ENCODE assay signal across 9 cellular contexts in genomic region chr11:36354221-36355003, GRCh38. TPM values are rescaled to one million over a fixed set of nuclear protein-coding genes. Genes with fewer than 3 reads are reported as not detected.
DNase-seq lines count a peak whose midpoint lies in the region; ATAC-seq and TF ChIP-seq lines count a peak whose summit lies in the region.
"Had no signal": no experiment of that assay in that cellular context is flagged by ENCODE, and none has a peak within 500 bp of the region (broad histone marks: within the 10 kb centered on the region; RNA-seq: fewer than 3 reads in every experiment).

No MANE protein-coding gene starts in this region.

- no peak for TF ChIP-seq CTCF in esophagus muscularis mucosa (IDR thresholded peaks at IDR 0.05)
- TF ChIP-seq CTCF in A673 (conservative IDR thresholded peaks at IDR 0.05; ENCODE audit: low read depth, low read length): no peak

- DNase-seq in GM04503 (ENCODE audit: low read depth) (peak; percentile 83), esophagus muscularis mucosa (ENCODE audit: extremely low spot score) (peak; percentile 8), A673 (ENCODE audit: low spot score) (no peak), caudate nucleus (lab: John Stamatoyannopoulos, UW) (no peak), AML-193 (lab: John Stamatoyannopoulos, UW) (no peak), SJCRH30 (no peak)
- DNase-seq: activated naive CD4-positive, alpha-beta T cell had no signal

- H3K4me3 ChIP-seq in esophagus muscularis mucosa (no peak overlapping the region), A673 (ENCODE audit: low read depth, low read length, poor library complexity, severe bottlenecking) (no peak overlapping the region), SJCRH30 (no peak overlapping the region)

- no peaks in the 10 kb centered on the region for H3K4me1 ChIP-seq in esophagus muscularis mucosa
- H3K4me1 ChIP-seq in A673 (ENCODE audit: insufficient read depth, low read length, poor library complexity, severe bottlenecking): peaks cover 14% of the 10 kb centered on the region
- peaks cover 7% of the 10 kb centered on the region for H3K4me1 ChIP-seq in SJCRH30

- CTCF ChIA-PET in A673 (lab: Charles Lee): no interaction called here

- no peaks in the 10 kb centered on the region for H3K9me3 ChIP-seq in esophagus muscularis mucosa
- no peaks in the 10 kb centered on the region for H3K9me3 ChIP-seq in A673 (ENCODE audit: low read depth, low read length, poor library complexity, severe bottlenecking)
- no peaks in the 10 kb centered on the region for H3K9me3 ChIP-seq in SJCRH30 (replicated peaks)

- peak; percentile 82 for ATAC-seq in GM21381 (IDR thresholded peaks at IDR 0.05; ENCODE audit: unreplicated experiment)
- ATAC-seq in HG03520 (IDR thresholded peaks at IDR 0.05; ENCODE audit: unreplicated experiment): peak; percentile 85

- POLR2A ChIA-PET in A673 (lab: Charles Lee; ENCODE audit: low non-redundant PET): no interaction called here

- H3K36me3 ChIP-seq in esophagus muscularis mucosa (no peaks in the 10 kb centered on the region), A673 (ENCODE audit: insufficient read depth, low read length, poor library complexity, severe bottlenecking) (no peaks in the 10 kb centered on the region), SJCRH30 (no peaks in the 10 kb centered on the region)

- no peak for TF ChIP-seq POLR2A in esophagus muscularis mucosa (IDR thresholded peaks at IDR 0.05; ENCODE audit: low read depth)

- TF ChIP-seq EP300 in esophagus muscularis mucosa (IDR thresholded peaks at IDR 0.05): no peak

- H3K27me3 ChIP-seq in esophagus muscularis mucosa: peaks cover 0 to 22% (median 0%) of the 10 kb centered on the region in 4 donors
- no peaks in the 10 kb centered on the region for H3K27me3 ChIP-seq in A673 (replicated peaks; ENCODE audit: insufficient read depth, low read depth, low read length, poor library complexity)
- H3K27me3 ChIP-seq in SJCRH30: no peaks in the 10 kb centered on the region

- H3K27ac ChIP-seq in esophagus muscularis mucosa (replicated peaks in 1 of 4) (no peak overlapping the region), A673 (ENCODE audit: low read depth, low read length, poor library complexity, severe bottlenecking) (no peak overlapping the region), caudate nucleus (ENCODE audit: low read depth, low read length) (no peak overlapping the region), SJCRH30 (no peak overlapping the region)

- BruUV-seq in A673 (replicated peaks; lab: Mats Ljungman, UMichigan): no TSS peak

- intact Hi-C loops in esophagus muscularis mucosa (cut with DNase I) (no loop called here), A673 (cut with micrococcal nuclease; ENCODE audit: unreplicated experiment) (no loop called here)

- WGBS in esophagus muscularis mucosa: 58% methylated on average over 6 of the region's 6 CpGs

RNA-seq across cellular contexts. Expression of gene PRR5L, which starts 58.3 kb away (rescaled TPM):
- total RNA-seq in esophagus muscularis mucosa: 1 to 10 TPM; 1.7 to 9.6 (median 3.1) TPM
- 76.1 and 102 TPM in 2 replicates for total RNA-seq in A673 (2021)
- 7.2 and 10.0 TPM in 2 replicates for total RNA-seq in SJCRH30 (2014; rRNA removed; shearing (Covaris generic))

Comparison
In these comparisons a context has a peak if more than half of its experiments do, and no peak if none do; other contexts are left out.
1. DNase-seq: peak in GM04503 (single experiment) and esophagus muscularis mucosa (single experiment); none in A673 (single experiment), caudate nucleus (0 of 61), AML-193 (0 of 2) and SJCRH30 (0 of 2).